In genomic region chr6:43913388-43914271, GRCh38 we compare ENCODE assay signal across 1 cellular context.
TF ChIP-seq lines count a peak whose summit lies in the region.

No MANE protein-coding gene starts in this region.

TF ChIP-seq in SK-N-SH treated with all-trans-retinoic acid at 6 μM for 48 hours, 23 proteins besides CTCF, POLR2A, EP300 and RAD21 (continued from another document):
- TF ChIP-seq PPARA (CRISPR knock-in tag; IDR thresholded peaks at IDR 0.05; ENCODE audit: borderline replicate concordance) (no peak), ISL1 (CRISPR knock-in tag; IDR thresholded peaks at IDR 0.05) (no peak)
TF ChIP-seq in SK-N-SH treated with all-trans-retinoic acid at 6 μM for 48 hours: peak in this region for 0.
